In the genomic region with DNA sequence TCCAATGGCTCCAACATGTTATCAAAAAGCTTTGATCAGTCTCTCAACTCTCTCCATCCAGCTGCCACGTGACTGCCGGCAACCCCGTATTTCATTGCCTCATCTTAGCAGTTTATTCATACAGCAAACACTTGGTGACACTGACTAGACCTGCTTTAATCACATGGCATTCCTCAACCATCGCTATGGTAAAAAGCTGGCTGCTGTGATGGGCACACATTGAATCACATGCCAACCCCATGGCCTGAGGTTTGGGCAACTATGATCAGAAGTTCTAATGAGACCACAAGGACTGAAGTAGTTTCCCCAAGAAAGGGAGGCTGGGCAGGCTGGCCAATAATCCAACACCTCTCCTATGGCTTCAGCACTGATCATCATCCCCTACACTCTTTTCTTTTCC, we compare ENCODE assay signal across 23 cellular contexts. TPM values are rescaled to one million over a fixed set of nuclear protein-coding genes. Genes with fewer than 3 reads are reported as not detected.
"Had no signal": no experiment of that assay in that cellular context is flagged by ENCODE, and none has a peak within 500 bp of the region (broad histone marks: within the 10 kb centered on the region; RNA-seq: fewer than 3 reads in every experiment).

No MANE protein-coding gene starts in this region.

- FAIRE-seq: HTR-8/SVneo, RCC 7860 had no signal

- ATAC-seq: T-cell had no signal

- DNase-seq: KBM-7, MM.1S, NCI-H1092 treated with DMSO at 0.1 percent for 48 hours, NCI-H1436, NCI-H187, NCI-H2029, NCI-H2081 treated with DMSO at 0.1 percent for 48 hours, NCI-H2171, NCI-H226, NCI-H446, NCI-H510A, NCI-H524 treated with DMSO at 0.1 percent for 48 hours, NCI-H69, NCI-H774, Right ventricle myocardium superior, RPMI8226, SIG-M5, SK-N-SH, SW 1271, T-cell had no signal

RNA-seq across cellular contexts. Expression of a gene that starts 40.6 kb away (rescaled TPM):
- total RNA-seq: Right ventricle myocardium superior, SJSA1, T-cell had no signal
- polyA plus RNA-seq: SK-N-SH had no signal

RNA-seq across cellular contexts. Expression of a gene that starts 42.1 kb away (rescaled TPM):
- total RNA-seq: Right ventricle myocardium superior, SJSA1 had no signal
- polyA plus RNA-seq: SK-N-SH had no signal
